In the genomic region with DNA sequence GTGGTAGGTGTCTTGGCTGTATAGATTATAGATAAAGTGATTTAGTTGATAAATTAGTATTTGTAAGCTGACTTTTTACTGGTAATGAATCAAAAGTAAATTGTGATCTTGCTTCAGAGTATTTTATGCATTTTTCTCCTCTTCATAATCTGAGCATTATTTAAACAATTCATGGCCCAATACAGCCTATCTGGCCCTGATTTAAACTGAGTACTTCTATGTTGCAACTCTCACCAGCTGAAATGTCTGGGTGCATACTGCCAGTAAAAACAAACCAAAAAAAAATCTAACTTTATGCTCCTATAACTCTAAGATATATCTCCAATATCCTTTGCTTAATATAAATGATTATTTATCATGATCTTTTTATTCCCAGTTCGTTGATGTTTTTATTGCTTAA, we compare ENCODE assay signal across 24 cellular contexts.
"Had no signal": no experiment of that assay in that cellular context is flagged by ENCODE, and none has a peak within 500 bp of the region (broad histone marks: within the 10 kb centered on the region; RNA-seq: fewer than 3 reads in every experiment).

No MANE protein-coding gene starts in this region.

- H3K79me2 ChIP-seq: parathyroid adenoma had no signal

- H3K27ac ChIP-seq: adrenal gland, ascending aorta, brain microvascular endothelial cell, colonic mucosa, esophagus muscularis mucosa, parathyroid adenoma, skin epidermis, suprapubic skin, uterus had no signal

- H3K27me3 ChIP-seq: adrenal gland, ascending aorta, brain microvascular endothelial cell, colonic mucosa, esophagus muscularis mucosa, suprapubic skin, uterus had no signal

- H3K36me3 ChIP-seq: brain microvascular endothelial cell, colonic mucosa, uterus had no signal

- DNase-seq: activated T-cell treated with anti-CD3 and anti-CD28 coated beads, Interleukin-2, amount 50 U/mL, for 1 hour; adrenal gland; brain microvascular endothelial cell; central memory CD4-positive, alpha-beta T cell; colonic mucosa; glutamatergic neuron; hippocampal formation; left cardiac atrium; nucleus accumbens; right cardiac atrium; stimulated activated CD4-positive, alpha-beta T cell treated with anti-CD3 and anti-CD28 coated beads, Interleukin-2, amount 100 ng/mL, for 24 hours; stimulated activated naive CD8-positive, alpha-beta T cell treated with anti-CD3 and anti-CD28 coated beads, Interleukin-15, amount 100 ng/mL, for 72 hours; T1000; trophoblast cell; uterus had no signal

- FAIRE-seq: frontal cortex had no signal

- H3K4me3 ChIP-seq: adrenal gland, ascending aorta, colonic mucosa, esophagus muscularis mucosa, skin epidermis, suprapubic skin, uterus had no signal

- H2AFZ ChIP-seq: parathyroid adenoma had no signal

- ATAC-seq: activated naive CD4-positive, alpha-beta T cell treated with anti-CD3 and anti-CD28 coated beads, Interleukin-2, amount 50 U/mL, for 72 hours; left cardiac atrium; right cardiac atrium; stimulated activated effector memory CD8-positive, alpha-beta T cell treated with anti-CD3 and anti-CD28 coated beads, Interleukin-12 subunit alpha, Interleukin-12 subunit beta, amount 100 ng/mL, for 72 hours; stimulated activated naive CD8-positive, alpha-beta T cell treated with anti-CD3 and anti-CD28 coated beads, Interleukin-15, amount 100 ng/mL, for 72 hours; WTC11 had no signal

- H3K9me3 ChIP-seq: ascending aorta, colonic mucosa, esophagus muscularis mucosa, suprapubic skin, uterus had no signal

- H3K4me1 ChIP-seq: adrenal gland, ascending aorta, colonic mucosa, esophagus muscularis mucosa, parathyroid adenoma, suprapubic skin, uterus had no signal
